In genomic region chr11:102676086-102676485, GRCh38 we compare ENCODE assay signal across 22 cellular contexts. TPM values are rescaled to one million over a fixed set of nuclear protein-coding genes. Genes with fewer than 3 reads are reported as not detected.
DNase-seq lines count a peak whose midpoint lies in the region; ATAC-seq and TF ChIP-seq lines count a peak whose summit lies in the region.
"Had no signal": no experiment of that assay in that cellular context is flagged by ENCODE, and none has a peak within 500 bp of the region (broad histone marks: within the 10 kb centered on the region; RNA-seq: fewer than 3 reads in every experiment).

No MANE protein-coding gene starts in this region.

- no peaks in the 10 kb centered on the region for H4K20me1 ChIP-seq in neural progenitor cell (ENCODE audit: low read depth)

- no peaks in the 10 kb centered on the region for H3K9me3 ChIP-seq in neural progenitor cell (ENCODE audit: low read depth)
- H3K9me3 ChIP-seq: BE2C had no signal

- TF ChIP-seq CTCF in WTC11 (IDR thresholded peaks at IDR 0.05) (no peak), neural progenitor cell (IDR thresholded peaks at IDR 0.05) (no peak), foreskin keratinocyte (conservative IDR thresholded peaks at IDR 0.05) (no peak)

- H3K9me3 Mint-ChIP-seq in WTC11 (peaks cover 4% of the 10 kb centered on the region; the same call in 1 of the 2 replicates), neural progenitor cell (no peaks in the 10 kb centered on the region)
- H3K9me3 Mint-ChIP-seq: CD8-positive, alpha-beta memory T cell; IgD-negative memory B cell had no signal

- H3K9ac ChIP-seq in neural progenitor cell: no peak overlapping the region
- H3K9ac ChIP-seq: GM23248 had no signal

- peak; percentile 60 for ATAC-seq in WTC11
- ATAC-seq in foreskin keratinocyte: no peak
- ATAC-seq: GM12878, HCT116, HepG2 had no signal

- no peaks in the 10 kb centered on the region for H3K36me3 ChIP-seq in neural progenitor cell
- H3K36me3 ChIP-seq: BE2C had no signal

- CTCF ChIA-PET in WTC11 (lab: Charles Lee): interaction anchor here (1.9 to 4.7 kb wide), 2 partner anchors 10 to 63 kb away, joined by 6 to 30 read pairs; no protein-coding TSS in a partner anchor

- DNase-seq in LHCN-M2 (ENCODE audit: low read depth) (peak; percentile 7), WTC11 (ENCODE audit: low spot score) (no peak), neural progenitor cell (ENCODE audit: low spot score) (no peak), foreskin keratinocyte (no peak), 8988T (no peak)
- no peak for DNase-seq in activated naive CD4-positive, alpha-beta T cell treated with anti-CD3 and anti-CD28 coated beads, Interleukin-2, amount 50 U/mL, for 16 hours
- DNase-seq: ACHN; BE2C; C1 segment of cervical spinal cord; CD4-positive, CD25-positive, alpha-beta regulatory T cell; CD8-positive, alpha-beta memory T cell; COR-L47; DMS 273 treated with DMSO at 0.1 percent for 48 hours; DMS53; DND-41; EL; GM23248 had no signal

- H3K27ac ChIP-seq in neural progenitor cell (no peak overlapping the region), foreskin keratinocyte (no peak overlapping the region)
- H3K27ac ChIP-seq: GM23248 had no signal

- no peak overlapping the region for H3K27ac Mint-ChIP-seq in WTC11
- H3K27ac Mint-ChIP-seq in neural progenitor cell: no peak overlapping the region
- H3K27ac Mint-ChIP-seq: CD4-positive, CD25-positive, alpha-beta regulatory T cell; CD8-positive, alpha-beta memory T cell had no signal

- H3K4me3 Mint-ChIP-seq in WTC11 (no peak overlapping the region), neural progenitor cell (no peak overlapping the region)
- H3K4me3 Mint-ChIP-seq: CD4-positive, CD25-positive, alpha-beta regulatory T cell; IgD-negative memory B cell had no signal

- H3K4me1 ChIP-seq in neural progenitor cell (no peaks in the 10 kb centered on the region), foreskin keratinocyte (no peaks in the 10 kb centered on the region)
- H3K4me1 ChIP-seq: BE2C had no signal

- POLR2A ChIA-PET in WTC11 (lab: Charles Lee): no interaction called here

- no peaks in the 10 kb centered on the region for H3K79me2 ChIP-seq in neural progenitor cell (ENCODE audit: low read depth)

- H3K4me3 ChIP-seq in neural progenitor cell: no peak overlapping the region
- H3K4me3 ChIP-seq: GM12878, GM23248 had no signal

- no peak overlapping the region for H3K4me2 ChIP-seq in neural progenitor cell

- H3K36me3 Mint-ChIP-seq in WTC11: no peaks in the 10 kb centered on the region
- H3K36me3 Mint-ChIP-seq in neural progenitor cell: no peaks in the 10 kb centered on the region
- H3K36me3 Mint-ChIP-seq: CD4-positive, CD25-positive, alpha-beta regulatory T cell; CD8-positive, alpha-beta memory T cell had no signal

- no peaks in the 10 kb centered on the region for H3K27me3 ChIP-seq in neural progenitor cell
- peaks cover 2% of the 10 kb centered on the region for H3K27me3 ChIP-seq in foreskin keratinocyte
- H3K27me3 ChIP-seq: BE2C had no signal

- peak overlapping the region; percentile 5 for H2AFZ ChIP-seq in neural progenitor cell (replicated peaks)
- H2AFZ ChIP-seq: GM23248 had no signal

- no peaks in the 10 kb centered on the region for H3F3A ChIP-seq in neural progenitor cell (ENCODE audit: low read depth)

- H3K27me3 Mint-ChIP-seq in WTC11 (ENCODE audit: low read depth) (no peaks in the 10 kb centered on the region; the same call in 1 of the 2 replicates), neural progenitor cell (ENCODE audit: insufficient read depth, low read depth) (no peaks in the 10 kb centered on the region)

- H3K4me1 Mint-ChIP-seq in WTC11: peaks cover 39% of the 10 kb centered on the region
- H3K4me1 Mint-ChIP-seq in neural progenitor cell: peaks cover 3% of the 10 kb centered on the region
- H3K4me1 Mint-ChIP-seq: CD4-positive, CD25-positive, alpha-beta regulatory T cell; CD8-positive, alpha-beta memory T cell; IgD-negative memory B cell had no signal

TF ChIP-seq in WTC11, 78 proteins besides CTCF, POLR2A, EP300 and RAD21:
- TF ChIP-seq ZMAT4 (CRISPR knock-in tag; IDR thresholded peaks at IDR 0.05) (no peak), GABPB1 (CRISPR knock-in tag; IDR thresholded peaks at IDR 0.05) (no peak), FOXP4 (CRISPR knock-in tag; IDR thresholded peaks at IDR 0.05) (no peak), HMGA2 (CRISPR knock-in tag; IDR thresholded peaks at IDR 0.05) (no peak), STAT6 (CRISPR knock-in tag; conservative IDR thresholded peaks at IDR 0.05; ENCODE audit: low read depth) (no peak), EMX1 (CRISPR knock-in tag; IDR thresholded peaks at IDR 0.05) (no peak)
TF ChIP-seq in WTC11: peak in this region for 0.

RNA-seq across cellular contexts. Expression of gene MMP27, which starts 29.5 kb away (rescaled TPM):
- not detected in 2 replicates for total RNA-seq in LHCN-M2 (2014; rRNA removed)
- not detected for polyA plus RNA-seq in LHCN-M2 (2012)
- total RNA-seq in WTC11 (2021): not detected in 3 replicates
- not detected in 2 replicates for total RNA-seq in neural progenitor cell (ENCODE audit: low replicate concordance)
- total RNA-seq in foreskin keratinocyte: not detected in 2 replicates
- not detected in 2 replicates for polyA plus RNA-seq in foreskin keratinocyte
- total RNA-seq: CD4-positive, CD25-positive, alpha-beta regulatory T cell; CD8-positive, alpha-beta memory T cell; G401; GM12878; GM23248; HepG2 had no signal
- polyA plus RNA-seq: CD4-positive, CD25-positive, alpha-beta regulatory T cell; CD8-positive, alpha-beta memory T cell; GM12878; HepG2; IgD-negative memory B cell had no signal

RNA-seq across cellular contexts. Expression of gene MMP8, which starts 48.7 kb away (rescaled TPM):
- not detected in 2 replicates for total RNA-seq in LHCN-M2 (2014; rRNA removed)
- not detected for polyA plus RNA-seq in LHCN-M2 (2012)
- total RNA-seq in WTC11 (2021): not detected in 3 replicates
- not detected in 2 replicates for total RNA-seq in neural progenitor cell (ENCODE audit: low replicate concordance)
- not detected in 2 replicates for total RNA-seq in foreskin keratinocyte
- polyA plus RNA-seq in foreskin keratinocyte: not detected in 2 replicates
- total RNA-seq: CD4-positive, CD25-positive, alpha-beta regulatory T cell; CD8-positive, alpha-beta memory T cell; GM12878; GM23248; HepG2 had no signal
- polyA plus RNA-seq: CD4-positive, CD25-positive, alpha-beta regulatory T cell; CD8-positive, alpha-beta memory T cell; GM23248; HepG2; IgD-negative memory B cell had no signal

RNA-seq across cellular contexts. Expression of gene MMP20, which starts 51.0 kb away (rescaled TPM):
- total RNA-seq in LHCN-M2 (2014; rRNA removed) (not detected in 2 replicates), WTC11 (2021) (not detected in 3 replicates), neural progenitor cell (ENCODE audit: low replicate concordance) (not detected in 2 replicates), foreskin keratinocyte (not detected in 2 replicates)
- polyA plus RNA-seq in LHCN-M2 (2012): not detected
- not detected in 2 replicates for polyA plus RNA-seq in foreskin keratinocyte
- total RNA-seq: CD4-positive, CD25-positive, alpha-beta regulatory T cell; CD8-positive, alpha-beta memory T cell; G401; GM23248; HepG2 had no signal
- polyA plus RNA-seq: CD4-positive, CD25-positive, alpha-beta regulatory T cell; CD8-positive, alpha-beta memory T cell; GM23248; IgD-negative memory B cell had no signal
